ENCODE assay signal across 21 cellular contexts in genomic region chr9:128526729-128527128, GRCh38. TPM values are rescaled to one million over a fixed set of nuclear protein-coding genes. Genes with fewer than 3 reads are reported as not detected.
DNase-seq lines count a peak whose midpoint lies in the region; ATAC-seq and TF ChIP-seq lines count a peak whose summit lies in the region.
"Had no signal": no experiment of that assay in that cellular context is flagged by ENCODE, and none has a peak within 500 bp of the region (broad histone marks: within the 10 kb centered on the region; RNA-seq: fewer than 3 reads in every experiment).

No MANE protein-coding gene starts in this region.

- no peak overlapping the region for H3K4me3 ChIP-seq in adipocyte (ENCODE audit: low read length)
- H3K4me3 ChIP-seq in mesenchymal stem cell (ENCODE audit: insufficient read depth in 1 of 2, low read depth in 1 of 2, low read length in 2 of 2) = no peak overlapping the region
- no peak overlapping the region for H3K4me3 ChIP-seq in SK-N-SH (ENCODE audit: low read depth in 2 of 2, low read length in 1 of 2)
- H3K4me3 ChIP-seq: A549, GM23338 had no signal

- no peaks in the 10 kb centered on the region for H3F3A ChIP-seq in SK-N-SH (replicated peaks; ENCODE audit: insufficient read depth)

- no peak overlapping the region for H3K23ac ChIP-seq in mesenchymal stem cell (ENCODE audit: low read length in 2 of 2)

- no peak overlapping the region for H3K4ac ChIP-seq in mesenchymal stem cell (ENCODE audit: low read depth in 1 of 2, low read length in 2 of 2)

- no peak overlapping the region for H4K8ac ChIP-seq in mesenchymal stem cell (ENCODE audit: low read length)

- H2AFZ ChIP-seq in mesenchymal stem cell (ENCODE audit: low read depth, low read length) (no peak overlapping the region), SK-N-SH (ENCODE audit: low read depth) (no peak overlapping the region)
- H2AFZ ChIP-seq: GM23338 had no signal

- no peak for DNase-seq in activated CD8-positive, alpha-beta T cell treated with anti-CD3 and anti-CD28 coated beads for 36 hours
- DNase-seq in activated CD8-positive, alpha-beta T cell treated with anti-CD3 and anti-CD28 coated beads, Interleukin-2, amount 10 ng/mL, durations not matched to agents 7 days and 5 days = no peak
- DNase-seq in adipocyte (ENCODE audit: low read depth) (peak; percentile 9), mesenchymal stem cell (no peak), type B pancreatic cell (ENCODE audit: extremely low spot score, unreplicated experiment) (no peak), SK-N-SH (no peak)
- DNase-seq: AML-193; Calu3; CD4-positive, alpha-beta T cell; DMS79 treated with DMSO at 0.1 percent for 48 hours; GF-D8; HCEC 1CT; HFFc6 had no signal

- H3K14ac ChIP-seq in mesenchymal stem cell (ENCODE audit: low read length in 2 of 2) = no peak overlapping the region

- H3K4me1 Mint-ChIP-seq in activated CD8-positive, alpha-beta T cell treated with anti-CD3 and anti-CD28 coated beads for 36 hours (ENCODE audit: low read depth) = no peaks in the 10 kb centered on the region
- no peaks in the 10 kb centered on the region for H3K4me1 Mint-ChIP-seq in activated CD8-positive, alpha-beta T cell treated with anti-CD3 and anti-CD28 coated beads, Interleukin-2, amount 10 ng/mL, durations not matched to agents 7 days and 5 days (ENCODE audit: low read depth)
- H3K4me1 Mint-ChIP-seq in type B pancreatic cell (ENCODE audit: unreplicated experiment) = peaks cover 11% of the 10 kb centered on the region
- H3K4me1 Mint-ChIP-seq: GM23338, IgD-negative memory B cell had no signal

- H3K9me2 ChIP-seq in SK-N-SH = no peaks in the 10 kb centered on the region

- peaks cover 5% of the 10 kb centered on the region for H3K79me1 ChIP-seq in mesenchymal stem cell (replicated peaks; ENCODE audit: low read length, poor library complexity, severe bottlenecking)

- CTCF ChIA-PET in activated CD8-positive, alpha-beta T cell treated with anti-CD3 and anti-CD28 coated beads for 36 hours (lab: Charles Lee) = no interaction called here
- CTCF ChIA-PET in activated CD8-positive, alpha-beta T cell treated with anti-CD3 and anti-CD28 coated beads, Interleukin-2, amount 10 ng/mL, durations not matched to agents 7 days and 5 days (lab: Charles Lee) = no interaction called here
- CTCF ChIA-PET in SK-N-SH (lab: Yijun Ruan, JAX) = interaction anchor here (1.0 kb wide), 1 partner anchor 175 kb away, joined by 4 read pairs; the partner anchor contains the start of gene PKN3

- TF ChIP-seq EP300 in SK-N-SH (IDR thresholded peaks at IDR 0.05; ENCODE audit: borderline replicate concordance in 1 of 2, low read depth in 1 of 2, low read length in 1 of 2) = no peak

- H3K9me3 ChIP-seq in adipocyte (ENCODE audit: control insufficient read depth, low read length) (no peaks in the 10 kb centered on the region), mesenchymal stem cell (ENCODE audit: control insufficient read depth, low read length) (no peaks in the 10 kb centered on the region), SK-N-SH (no peaks in the 10 kb centered on the region)
- H3K9me3 ChIP-seq: A549 had no signal

- TF ChIP-seq RAD21 in SK-N-SH (IDR thresholded peaks at IDR 0.05; ENCODE audit: low read length) = no peak

- POLR2A ChIA-PET in activated CD8-positive, alpha-beta T cell treated with anti-CD3 and anti-CD28 coated beads for 36 hours (lab: Charles Lee) = interaction anchor here (0.7 kb wide), 1 partner anchor 18 kb away, joined by 3 read pairs; no protein-coding TSS in a partner anchor
- POLR2A ChIA-PET in activated CD8-positive, alpha-beta T cell treated with anti-CD3 and anti-CD28 coated beads, Interleukin-2, amount 10 ng/mL, durations not matched to agents 7 days and 5 days (lab: Charles Lee) = no interaction called here
- POLR2A ChIA-PET in SK-N-SH (lab: Yijun Ruan, JAX) = no interaction called here

- no peak overlapping the region for H3K18ac ChIP-seq in mesenchymal stem cell (ENCODE audit: low read depth in 1 of 2, low read length in 2 of 2)

- intact Hi-C loops in activated CD8-positive, alpha-beta T cell treated with anti-CD3 and anti-CD28 coated beads for 36 hours (cut with micrococcal nuclease) = no loop called here

- H2BK120ac ChIP-seq in mesenchymal stem cell (ENCODE audit: low read depth, low read length) = no peak overlapping the region

- H3K27me3 ChIP-seq in adipocyte (replicated peaks; ENCODE audit: control insufficient read depth, insufficient read depth, low read length) = no peaks in the 10 kb centered on the region
- H3K27me3 ChIP-seq in mesenchymal stem cell (ENCODE audit: control insufficient read depth in 1 of 2, insufficient read depth in 1 of 2, low read length in 2 of 2) = no peaks in the 10 kb centered on the region
- H3K27me3 ChIP-seq in SK-N-SH (ENCODE audit: insufficient read depth) = no peaks in the 10 kb centered on the region

- H3K4me1 ChIP-seq in adipocyte (ENCODE audit: control insufficient read depth, insufficient read depth, low read length) (peaks cover 5% of the 10 kb centered on the region), mesenchymal stem cell (ENCODE audit: control insufficient read depth, insufficient read depth, low read depth, low read length) (peaks cover 12% of the 10 kb centered on the region), SK-N-SH (ENCODE audit: control insufficient read depth in 1 of 2, insufficient read depth in 2 of 2, low read depth in 1 of 2, low read length in 1 of 2) (peaks cover 8 to 9% of the 10 kb centered on the region in 2 experiments; a peak in 3 of 4 replicates)
- H3K4me1 ChIP-seq: A549 had no signal

- H3K9me3 Mint-ChIP-seq in activated CD8-positive, alpha-beta T cell treated with anti-CD3 and anti-CD28 coated beads for 36 hours = no peaks in the 10 kb centered on the region
- H3K9me3 Mint-ChIP-seq in activated CD8-positive, alpha-beta T cell treated with anti-CD3 and anti-CD28 coated beads, Interleukin-2, amount 10 ng/mL, durations not matched to agents 7 days and 5 days (ENCODE audit: insufficient read depth) = no peaks in the 10 kb centered on the region
- no peaks in the 10 kb centered on the region for H3K9me3 Mint-ChIP-seq in type B pancreatic cell
- H3K9me3 Mint-ChIP-seq: CD4-positive, alpha-beta T cell; GM23338; HFFc6; IgD-negative memory B cell had no signal

- no CpG with 5 or more reads among the region's 2 CpGs for WGBS in mesenchymal stem cell
- WGBS in SK-N-SH (ENCODE audit: low lambda C conversion rate) = 98% methylated on average over 2 of the region's 2 CpGs

- no peak overlapping the region for H4K91ac ChIP-seq in mesenchymal stem cell (ENCODE audit: low read length)

- no peak overlapping the region for H2AK5ac ChIP-seq in mesenchymal stem cell (ENCODE audit: low read length, severe bottlenecking)

- peaks cover 60% of the 10 kb centered on the region for H3K36me3 ChIP-seq in adipocyte (ENCODE audit: control insufficient read depth, insufficient read depth, low read length, severe bottlenecking)
- peaks cover 43 to 72% of the 10 kb centered on the region in 2 experiments for H3K36me3 ChIP-seq in mesenchymal stem cell (ENCODE audit: control insufficient read depth in 1 of 2, insufficient read depth in 2 of 2, low read depth in 1 of 2, low read length in 2 of 2)
- peaks cover 29 to 35% of the 10 kb centered on the region in 2 experiments for H3K36me3 ChIP-seq in SK-N-SH (replicated peaks in 1 of 2; ENCODE audit: control insufficient read depth in 1 of 2, insufficient read depth in 2 of 2, low read length in 1 of 2)

- H3K27me3 Mint-ChIP-seq in activated CD8-positive, alpha-beta T cell treated with anti-CD3 and anti-CD28 coated beads for 36 hours = no peaks in the 10 kb centered on the region
- H3K27me3 Mint-ChIP-seq in activated CD8-positive, alpha-beta T cell treated with anti-CD3 and anti-CD28 coated beads, Interleukin-2, amount 10 ng/mL, durations not matched to agents 7 days and 5 days (ENCODE audit: low read depth) = no peaks in the 10 kb centered on the region
- no peaks in the 10 kb centered on the region for H3K27me3 Mint-ChIP-seq in type B pancreatic cell
- H3K27me3 Mint-ChIP-seq: CD4-positive, alpha-beta T cell; IgD-negative memory B cell had no signal

- H3K27ac ChIP-seq in mesenchymal stem cell (ENCODE audit: low read length, poor library complexity, severe bottlenecking) (no peak overlapping the region), SK-N-SH (ENCODE audit: low read depth in 2 of 2, low read length in 1 of 2) (no peak overlapping the region)
- H3K27ac ChIP-seq: 22Rv1, A549, C4-2B had no signal

- TF ChIP-seq CTCF in activated CD8-positive, alpha-beta T cell treated with anti-CD3 and anti-CD28 coated beads for 36 hours (IDR thresholded peaks at IDR 0.05) = no peak
- no peak for TF ChIP-seq CTCF in type B pancreatic cell (conservative IDR thresholded peaks at IDR 0.05)
- TF ChIP-seq CTCF in SK-N-SH (IDR thresholded peaks at IDR 0.05) = no peak

- no peak overlapping the region for H3K4me3 Mint-ChIP-seq in activated CD8-positive, alpha-beta T cell treated with anti-CD3 and anti-CD28 coated beads for 36 hours
- no peak overlapping the region for H3K4me3 Mint-ChIP-seq in activated CD8-positive, alpha-beta T cell treated with anti-CD3 and anti-CD28 coated beads, Interleukin-2, amount 10 ng/mL, durations not matched to agents 7 days and 5 days
- H3K4me3 Mint-ChIP-seq in type B pancreatic cell = no peak overlapping the region
- H3K4me3 Mint-ChIP-seq: CD4-positive, alpha-beta T cell; GM23338; HFFc6; IgD-negative memory B cell had no signal

- peaks cover 33% of the 10 kb centered on the region for H3K36me3 Mint-ChIP-seq in activated CD8-positive, alpha-beta T cell treated with anti-CD3 and anti-CD28 coated beads for 36 hours (ENCODE audit: low read depth)
- peaks cover 50% of the 10 kb centered on the region for H3K36me3 Mint-ChIP-seq in activated CD8-positive, alpha-beta T cell treated with anti-CD3 and anti-CD28 coated beads, Interleukin-2, amount 10 ng/mL, durations not matched to agents 7 days and 5 days (ENCODE audit: low read depth)
- peaks cover 18% of the 10 kb centered on the region for H3K36me3 Mint-ChIP-seq in type B pancreatic cell

- no peak overlapping the region for H2BK12ac ChIP-seq in mesenchymal stem cell (ENCODE audit: low read length in 2 of 2)

- H2BK5ac ChIP-seq in mesenchymal stem cell (ENCODE audit: low read depth, low read length, poor library complexity, severe bottlenecking) = peak overlapping the region; percentile 80

- peak overlapping the region; percentile 27 for H3K27ac Mint-ChIP-seq in activated CD8-positive, alpha-beta T cell treated with anti-CD3 and anti-CD28 coated beads for 36 hours
- H3K27ac Mint-ChIP-seq in activated CD8-positive, alpha-beta T cell treated with anti-CD3 and anti-CD28 coated beads, Interleukin-2, amount 10 ng/mL, durations not matched to agents 7 days and 5 days = no peak overlapping the region
- H3K27ac Mint-ChIP-seq in type B pancreatic cell = peak overlapping the region; percentile 61
- H3K27ac Mint-ChIP-seq: CD4-positive, alpha-beta T cell; GM23338; IgD-negative memory B cell had no signal

- H3K4me2 ChIP-seq in mesenchymal stem cell (ENCODE audit: low read length, poor library complexity, severe bottlenecking) (no peak overlapping the region), SK-N-SH (no peak overlapping the region)
- H3K4me2 ChIP-seq: A549, GM23338 had no signal

- no peaks in the 10 kb centered on the region for H4K20me1 ChIP-seq in SK-N-SH (ENCODE audit: insufficient read depth)

- H3K9ac ChIP-seq in adipocyte (ENCODE audit: low read length) (no peak overlapping the region), mesenchymal stem cell (ENCODE audit: low read length) (no peak overlapping the region), SK-N-SH (no peak overlapping the region)

- ATAC-seq in activated CD8-positive, alpha-beta T cell treated with anti-CD3 and anti-CD28 coated beads for 36 hours = no peak
- ATAC-seq in activated CD8-positive, alpha-beta T cell treated with anti-CD3 and anti-CD28 coated beads, Interleukin-2, amount 10 ng/mL, durations not matched to agents 7 days and 5 days = no peak
- no peak for ATAC-seq in GM21529 (IDR thresholded peaks at IDR 0.05; ENCODE audit: unreplicated experiment)
- no peak for ATAC-seq in GM19351 (IDR thresholded peaks at IDR 0.05; ENCODE audit: unreplicated experiment)
- ATAC-seq: A549, GM23338, HepG2 had no signal

- no peak overlapping the region for H2BK15ac ChIP-seq in mesenchymal stem cell (ENCODE audit: low read depth, poor library complexity, severe bottlenecking)

- H3K79me2 ChIP-seq in SK-N-SH (ENCODE audit: insufficient read depth) = no peaks in the 10 kb centered on the region

RNA-seq across cellular contexts. Expression of gene GLE1, which starts 22.2 kb away (rescaled TPM):
- 10 to 100 TPM; 46.8 to 48.2 TPM for total RNA-seq in activated CD8-positive, alpha-beta T cell treated with anti-CD3 and anti-CD28 coated beads for 36 hours
- total RNA-seq in activated CD8-positive, alpha-beta T cell treated with anti-CD3 and anti-CD28 coated beads, Interleukin-2, amount 10 ng/mL, durations not matched to agents 7 days and 5 days = 10 to 100 TPM; 46.5 to 47.7 TPM
- 9.8 TPM for polyA plus RNA-seq in mesenchymal stem cell (2013, experiment 1 of 2)
- 10.1 TPM for polyA plus RNA-seq in mesenchymal stem cell (2013, experiment 2 of 2)
- 17.6 and 21.8 TPM in 2 replicates for total RNA-seq in type B pancreatic cell (ENCODE audit: low replicate concordance)
- 13.8 and 15.9 TPM in 2 replicates for polyA plus RNA-seq in SK-N-SH (2012; rRNA removed)
- polyA plus RNA-seq in SK-N-SH (2012; cell fraction: cytosol; rRNA removed) = 13.5 and 14.1 TPM in 2 replicates
- polyA plus RNA-seq in SK-N-SH (2012; cell fraction: nucleus; rRNA removed) = 17.5 and 22.3 TPM in 2 replicates

RNA-seq across cellular contexts. Expression of gene SPTAN1, which starts 25.7 kb away (rescaled TPM):
- total RNA-seq in activated CD8-positive, alpha-beta T cell treated with anti-CD3 and anti-CD28 coated beads for 36 hours = 100 to 1,000 TPM; 178 to 183 TPM
- total RNA-seq in activated CD8-positive, alpha-beta T cell treated with anti-CD3 and anti-CD28 coated beads, Interleukin-2, amount 10 ng/mL, durations not matched to agents 7 days and 5 days = 100 to 1,000 TPM; 292 to 303 TPM
- 107 TPM for polyA plus RNA-seq in mesenchymal stem cell (2013, experiment 1 of 2)
- 95.5 TPM for polyA plus RNA-seq in mesenchymal stem cell (2013, experiment 2 of 2)
- 267 and 270 TPM in 2 replicates for total RNA-seq in type B pancreatic cell (ENCODE audit: low replicate concordance)
- polyA plus RNA-seq in SK-N-SH (2012; rRNA removed) = 142 and 177 TPM in 2 replicates
- polyA plus RNA-seq in SK-N-SH (2012; cell fraction: cytosol; rRNA removed) = 58.5 and 73.3 TPM in 2 replicates
- polyA plus RNA-seq in SK-N-SH (2012; cell fraction: nucleus; rRNA removed) = 515 and 797 TPM in 2 replicates
